ENCODE assay signal across 8 cellular contexts in genomic region chr17:63406689-63407330, GRCh38. TPM values are rescaled to one million over a fixed set of nuclear protein-coding genes. Genes with fewer than 3 reads are reported as not detected.
DNase-seq lines count a peak whose midpoint lies in the region; ATAC-seq and TF ChIP-seq lines count a peak whose summit lies in the region.

No MANE protein-coding gene starts in this region.

- peaks cover 52% of the 10 kb centered on the region for H3K36me3 ChIP-seq in BE2C

- DNase-seq in BE2C (peak; percentile 84), HK-2 (ENCODE audit: unreplicated experiment) (peak; percentile 61), NCI-H748 (lab: John Stamatoyannopoulos, UW; ENCODE audit: unreplicated experiment) (peak; percentile 88), endothelial cell (ENCODE audit: low spot score) (peak; percentile 69), mucosa of gallbladder (ENCODE audit: low spot score) (peak; percentile 85)
- peak; percentile 55 to 61 for DNase-seq in activated CD4-positive, alpha-beta T cell treated with anti-CD3 and anti-CD28 coated beads, Interleukin-2, amount 50 U/mL, for 4 hours
- peak; percentile 52 to 75 for DNase-seq in stimulated activated effector memory CD8-positive, alpha-beta T cell treated with anti-CD3 and anti-CD28 coated beads, Interleukin-12 subunit alpha, Interleukin-12 subunit beta, amount 100 ng/mL, for 72 hours (ENCODE audit: low spot score in 2 of 2)

- no peak overlapping the region for H3K4me3 ChIP-seq in BE2C (ENCODE audit: low read depth, low read length)

- peaks cover 8% of the 10 kb centered on the region for H3K4me1 Mint-ChIP-seq in endothelial cell (ENCODE audit: unreplicated experiment)
- peaks cover 4% of the 10 kb centered on the region for H3K4me1 Mint-ChIP-seq in stimulated activated effector memory CD8-positive, alpha-beta T cell treated with anti-CD3 and anti-CD28 coated beads, Interleukin-12 subunit alpha, Interleukin-12 subunit beta, amount 100 ng/mL, for 72 hours

- ATAC-seq in GM19035 (IDR thresholded peaks at IDR 0.05; ENCODE audit: unreplicated experiment) = peak; percentile 78
- ATAC-seq in stimulated activated effector memory CD8-positive, alpha-beta T cell treated with anti-CD3 and anti-CD28 coated beads, Interleukin-12 subunit alpha, Interleukin-12 subunit beta, amount 100 ng/mL, for 72 hours = peak; percentile 91

- no peak overlapping the region for H3K27ac Mint-ChIP-seq in endothelial cell (ENCODE audit: unreplicated experiment)
- no peak overlapping the region for H3K27ac Mint-ChIP-seq in stimulated activated effector memory CD8-positive, alpha-beta T cell treated with anti-CD3 and anti-CD28 coated beads, Interleukin-12 subunit alpha, Interleukin-12 subunit beta, amount 100 ng/mL, for 72 hours

- H3K4me1 ChIP-seq in BE2C = peaks cover 6% of the 10 kb centered on the region; the same call in 1 of the 2 replicates

- H3K27me3 ChIP-seq in BE2C = no peaks in the 10 kb centered on the region

- no peaks in the 10 kb centered on the region for H3K9me3 ChIP-seq in BE2C

- H3K4me3 Mint-ChIP-seq in endothelial cell (ENCODE audit: unreplicated experiment) = no peak overlapping the region
- no peak overlapping the region for H3K4me3 Mint-ChIP-seq in stimulated activated effector memory CD8-positive, alpha-beta T cell treated with anti-CD3 and anti-CD28 coated beads, Interleukin-12 subunit alpha, Interleukin-12 subunit beta, amount 100 ng/mL, for 72 hours

- H3K9me3 Mint-ChIP-seq in endothelial cell (ENCODE audit: unreplicated experiment) = no peaks in the 10 kb centered on the region
- no peaks in the 10 kb centered on the region for H3K9me3 Mint-ChIP-seq in stimulated activated effector memory CD8-positive, alpha-beta T cell treated with anti-CD3 and anti-CD28 coated beads, Interleukin-12 subunit alpha, Interleukin-12 subunit beta, amount 100 ng/mL, for 72 hours

- TF ChIP-seq CTCF in BE2C (IDR thresholded peaks at IDR 0.05; ENCODE audit: low read depth, low read length) = peak; percentile 96
- TF ChIP-seq CTCF in endothelial cell (IDR thresholded peaks at IDR 0.05; ENCODE audit: unreplicated experiment) = peak; percentile 74

- H3K36me3 Mint-ChIP-seq in endothelial cell (ENCODE audit: low read depth, unreplicated experiment) = peaks cover 20% of the 10 kb centered on the region
- H3K36me3 Mint-ChIP-seq in stimulated activated effector memory CD8-positive, alpha-beta T cell treated with anti-CD3 and anti-CD28 coated beads, Interleukin-12 subunit alpha, Interleukin-12 subunit beta, amount 100 ng/mL, for 72 hours = peaks cover 7% of the 10 kb centered on the region

- no peaks in the 10 kb centered on the region for H3K27me3 Mint-ChIP-seq in endothelial cell (ENCODE audit: unreplicated experiment)

RNA-seq across cellular contexts. Expression of gene CYB561, which starts 39.3 kb away (rescaled TPM):
- 212 TPM for polyA plus RNA-seq in BE2C (2012; ENCODE audit: insufficient read depth, insufficient read length, low read depth)
- 57.3 TPM for total RNA-seq in endothelial cell (ENCODE audit: unreplicated experiment)
- 74.3 TPM for total RNA-seq in mucosa of gallbladder
